18 cellular contexts compared by ENCODE assay signal in the genomic region with DNA sequence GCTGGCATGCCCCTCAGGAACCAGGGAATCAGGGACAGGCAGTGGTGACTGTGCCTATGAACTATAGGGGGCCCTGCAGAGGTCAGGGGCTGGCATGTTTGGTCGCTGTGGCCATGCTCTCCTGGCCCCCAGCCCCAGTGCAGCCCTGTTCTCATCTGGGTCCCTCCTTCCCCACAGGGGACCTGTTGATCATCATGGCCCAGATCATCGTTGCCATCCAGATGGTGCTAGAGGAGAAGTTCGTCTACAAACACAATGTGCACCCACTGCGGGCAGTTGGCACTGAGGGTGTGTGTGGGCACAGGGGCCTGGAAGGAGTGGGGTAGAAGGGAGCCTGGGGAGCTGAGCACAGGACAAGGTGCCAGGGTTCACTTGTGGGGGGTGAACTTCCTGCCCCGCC. TPM values are rescaled to one million over a fixed set of nuclear protein-coding genes. Genes with fewer than 3 reads are reported as not detected.
DNase-seq lines count a peak whose midpoint lies in the region; ATAC-seq and TF ChIP-seq lines count a peak whose summit lies in the region.
"Had no signal": no experiment of that assay in that cellular context is flagged by ENCODE, and none has a peak within 500 bp of the region (broad histone marks: within the 10 kb centered on the region; RNA-seq: fewer than 3 reads in every experiment).

No MANE protein-coding gene starts in this region.

- CTCF ChIA-PET in RWPE1 (lab: Yijun Ruan, JAX), result interaction anchor here (0.6 kb wide), 1 partner anchor 455 kb away, joined by 3 read pairs; no protein-coding TSS in a partner anchor

- no peaks in the 10 kb centered on the region for H3K9me3 Mint-ChIP-seq in activated naive CD4-positive, alpha-beta T cell treated with anti-CD3 and anti-CD28 coated beads, Interleukin-2, amount 50 U/mL, for 72 hours
- no peaks in the 10 kb centered on the region for H3K9me3 Mint-ChIP-seq in activated naive CD8-positive, alpha-beta T cell treated with anti-CD3 and anti-CD28 coated beads, Interleukin-2, amount 50 U/mL, for 24 hours
- H3K9me3 Mint-ChIP-seq in osteocyte (ENCODE audit: unreplicated experiment), result no peaks in the 10 kb centered on the region
- H3K9me3 Mint-ChIP-seq: CD8-positive, alpha-beta memory T cell; IgD-negative memory B cell had no signal

- no peak for ATAC-seq in activated naive CD4-positive, alpha-beta T cell treated with anti-CD3 and anti-CD28 coated beads, Interleukin-2, amount 50 U/mL, for 72 hours
- ATAC-seq in activated naive CD8-positive, alpha-beta T cell treated with anti-CD3 and anti-CD28 coated beads, Interleukin-2, amount 50 U/mL, for 24 hours, result no peak
- ATAC-seq in sciatic nerve, result no peak

- H3K4me1 Mint-ChIP-seq in activated naive CD8-positive, alpha-beta T cell treated with anti-CD3 and anti-CD28 coated beads, Interleukin-2, amount 50 U/mL, for 24 hours, result peaks cover 22% of the 10 kb centered on the region
- H3K4me1 Mint-ChIP-seq in osteocyte (ENCODE audit: unreplicated experiment), result peaks cover 18% of the 10 kb centered on the region

- H3K27me3 Mint-ChIP-seq in activated naive CD8-positive, alpha-beta T cell treated with anti-CD3 and anti-CD28 coated beads, Interleukin-2, amount 50 U/mL, for 24 hours, result no peaks in the 10 kb centered on the region
- H3K27me3 Mint-ChIP-seq in osteocyte (ENCODE audit: unreplicated experiment), result no peaks in the 10 kb centered on the region
- H3K27me3 Mint-ChIP-seq: CD8-positive, alpha-beta memory T cell; IgD-negative memory B cell had no signal

- peak overlapping the region; percentile 49 to 53 for H3K27ac Mint-ChIP-seq in activated naive CD4-positive, alpha-beta T cell treated with anti-CD3 and anti-CD28 coated beads, Interleukin-2, amount 50 U/mL, for 72 hours
- H3K27ac Mint-ChIP-seq in activated naive CD8-positive, alpha-beta T cell treated with anti-CD3 and anti-CD28 coated beads, Interleukin-2, amount 50 U/mL, for 24 hours, result peak overlapping the region; percentile 61
- peak overlapping the region; percentile 41 for H3K27ac Mint-ChIP-seq in osteocyte (ENCODE audit: unreplicated experiment)

- TF ChIP-seq CTCF in RWPE1 (conservative IDR thresholded peaks at IDR 0.05; ENCODE audit: low read depth) (no peak), osteocyte (IDR thresholded peaks at IDR 0.05) (no peak)

- POLR2A ChIA-PET in RWPE1 (lab: Yijun Ruan, JAX; ENCODE audit: low non-redundant PET), result interaction anchor here (0.6 kb wide), 1 partner anchor 12 kb away, joined by 3 read pairs; no protein-coding TSS in a partner anchor

- no peak overlapping the region for H3K4me3 Mint-ChIP-seq in activated naive CD8-positive, alpha-beta T cell treated with anti-CD3 and anti-CD28 coated beads, Interleukin-2, amount 50 U/mL, for 24 hours
- no peak overlapping the region for H3K4me3 Mint-ChIP-seq in osteocyte (ENCODE audit: unreplicated experiment)
- H3K4me3 Mint-ChIP-seq: CD8-positive, alpha-beta memory T cell had no signal

- peaks cover 5 to 8% of the 10 kb centered on the region in 2 donors for H3K36me3 Mint-ChIP-seq in activated naive CD4-positive, alpha-beta T cell treated with anti-CD3 and anti-CD28 coated beads, Interleukin-2, amount 50 U/mL, for 72 hours
- peaks cover 35% of the 10 kb centered on the region for H3K36me3 Mint-ChIP-seq in activated naive CD8-positive, alpha-beta T cell treated with anti-CD3 and anti-CD28 coated beads, Interleukin-2, amount 50 U/mL, for 24 hours (ENCODE audit: low read depth)
- H3K36me3 Mint-ChIP-seq in osteocyte (ENCODE audit: unreplicated experiment), result peaks cover 37% of the 10 kb centered on the region

- peak overlapping the region; percentile 56 for H3K27ac ChIP-seq in RWPE1
- H3K27ac ChIP-seq: BLaER1 treated with 17β-estradiol and CSF1 and Interleukin-3, amounts not matched to agents 10 nM and 100 nM; PC-9 had no signal

- intact Hi-C loops in sciatic nerve (cut with DNase I), result no loop called here

- no peak for DNase-seq in activated naive CD4-positive, alpha-beta T cell treated with anti-CD3 and anti-CD28 coated beads, Interleukin-2, amount 50 U/mL, for 72 hours (ENCODE audit: low spot score in 2 of 2)
- DNase-seq in activated naive CD4-positive, alpha-beta T cell (lab: John Stamatoyannopoulos, UW), result no peak
- DNase-seq in RWPE1 (ENCODE audit: low spot score) (no peak), osteocyte (ENCODE audit: extremely low spot score, unreplicated experiment) (no peak), sciatic nerve (ENCODE audit: low spot score) (no peak), amygdala (lab: John Stamatoyannopoulos, UW) (no peak)
- DNase-seq in activated naive CD8-positive, alpha-beta T cell treated with anti-CD3 and anti-CD28 coated beads, Interleukin-2, amount 50 U/mL, for 24 hours, result no peak
- DNase-seq: CD8-positive, alpha-beta memory T cell; GOT3; Karpas-422; MG63; NCI-H1048; NCI-H1436; NCI-H2029; NCI-H526; PC-9 had no signal

RNA-seq across cellular contexts. Expression of a gene that starts 9.7 kb away (rescaled TPM):
- total RNA-seq in activated naive CD4-positive, alpha-beta T cell treated with anti-CD3 and anti-CD28 coated beads, Interleukin-2, amount 50 U/mL, for 72 hours, result 10 to 100 TPM; 26.9 to 38.1 TPM
- total RNA-seq in osteocyte (4.6 and 5.1 TPM in 2 replicates), sciatic nerve (0.31 TPM)

RNA-seq across cellular contexts. Expression of a gene that starts 12.1 kb away (rescaled TPM):
- 1 to 10 TPM; 5.1 to 8.6 TPM for total RNA-seq in activated naive CD4-positive, alpha-beta T cell treated with anti-CD3 and anti-CD28 coated beads, Interleukin-2, amount 50 U/mL, for 72 hours
- total RNA-seq in osteocyte (40.5 and 46.4 TPM in 2 replicates), sciatic nerve (27.6 TPM)
